ENCODE assay signal across 8 cellular contexts in genomic region chr18:31942301-31942998, GRCh38. TPM values are rescaled to one million over a fixed set of nuclear protein-coding genes. Genes with fewer than 3 reads are reported as not detected.
DNase-seq lines count a peak whose midpoint lies in the region; ATAC-seq and TF ChIP-seq lines count a peak whose summit lies in the region.

No MANE protein-coding gene starts in this region.

- peak overlapping the region; percentile 88 to 96 for H3K27ac ChIP-seq in right atrium auricular region
- H3K27ac ChIP-seq in psoas muscle = peak overlapping the region; percentile 91

- no peaks in the 10 kb centered on the region for H3K27me3 Mint-ChIP-seq in activated naive CD8-positive, alpha-beta T cell treated with anti-CD3 and anti-CD28 coated beads, Interleukin-2, amount 50 U/mL, for 24 hours

- H3K36me3 Mint-ChIP-seq in activated naive CD8-positive, alpha-beta T cell treated with anti-CD3 and anti-CD28 coated beads, Interleukin-2, amount 50 U/mL, for 24 hours (ENCODE audit: low read depth) = peaks cover 10% of the 10 kb centered on the region

- no peaks in the 10 kb centered on the region for H3K9me3 Mint-ChIP-seq in activated naive CD8-positive, alpha-beta T cell treated with anti-CD3 and anti-CD28 coated beads, Interleukin-2, amount 50 U/mL, for 24 hours

- ATAC-seq in GM18519 (IDR thresholded peaks at IDR 0.05; ENCODE audit: low FRiP score, unreplicated experiment) (peak; percentile 26), HG02981 (IDR thresholded peaks at IDR 0.05; ENCODE audit: unreplicated experiment) (peak; percentile 28), psoas muscle (peak; percentile 49 to 71 (median 50))
- peak; percentile 48 for ATAC-seq in activated naive CD8-positive, alpha-beta T cell treated with anti-CD3 and anti-CD28 coated beads, Interleukin-2, amount 50 U/mL, for 24 hours

- peaks cover 0 to 31% of the 10 kb centered on the region in 2 donors for H3K4me1 ChIP-seq in right atrium auricular region
- H3K4me1 ChIP-seq in psoas muscle = peaks cover 44% of the 10 kb centered on the region

- H3K27ac Mint-ChIP-seq in activated naive CD8-positive, alpha-beta T cell treated with anti-CD3 and anti-CD28 coated beads, Interleukin-2, amount 50 U/mL, for 24 hours = peak overlapping the region; percentile 99

- peak overlapping the region; percentile 99 for H3K4me3 Mint-ChIP-seq in activated naive CD8-positive, alpha-beta T cell treated with anti-CD3 and anti-CD28 coated beads, Interleukin-2, amount 50 U/mL, for 24 hours

- intact Hi-C loops in psoas muscle (cut with DNase I) = loop anchor here (5.0 to 10.0 kb wide), 2 partner anchors 150 to 152 kb away; partner anchors contain the start of gene RNF138 (in 2 of the 2)

- WGBS in psoas muscle, 3 donors = 0 to 1% (median 1%) methylated on average over 46 to 63 of the region's 63 CpGs

- H3K4me3 ChIP-seq in AG09309 (ENCODE audit: control insufficient read depth, low read depth, low read length) = peak overlapping the region; percentile 89
- H3K4me3 ChIP-seq in right atrium auricular region = peak overlapping the region; percentile 68 to 93
- peak overlapping the region; percentile 74 for H3K4me3 ChIP-seq in psoas muscle

- H3K27me3 ChIP-seq in right atrium auricular region = no peaks in the 10 kb centered on the region
- H3K27me3 ChIP-seq in psoas muscle (ENCODE audit: insufficient read depth in 3 of 3, low read length in 2 of 3) = no peaks in the 10 kb centered on the region

- TF ChIP-seq CTCF in AG09309 (IDR thresholded peaks at IDR 0.05; ENCODE audit: control insufficient read depth, insufficient read depth, low read depth, low read length, missing control alignments) (no peak), right atrium auricular region (IDR thresholded peaks at IDR 0.05) (no peak), psoas muscle (IDR thresholded peaks at IDR 0.05) (no peak)

- no peaks in the 10 kb centered on the region for H3K9me3 ChIP-seq in right atrium auricular region
- H3K9me3 ChIP-seq in psoas muscle = no peaks in the 10 kb centered on the region

- H3K36me3 ChIP-seq in right atrium auricular region (no peaks in the 10 kb centered on the region), psoas muscle (ENCODE audit: insufficient read depth in 1 of 2, low read depth in 1 of 2) (no peaks in the 10 kb centered on the region)

- H3K4me1 Mint-ChIP-seq in activated naive CD8-positive, alpha-beta T cell treated with anti-CD3 and anti-CD28 coated beads, Interleukin-2, amount 50 U/mL, for 24 hours = peaks cover 50% of the 10 kb centered on the region

- DNase-seq in AG09309 (ENCODE audit: low read depth) (no peak), NCI-H748 treated with DMSO at 0.1 percent for 48 hours (lab: John Stamatoyannopoulos, UW) (peak; percentile 25), right atrium auricular region (ENCODE audit: low spot score) (no peak), psoas muscle (peak; percentile 37 to 63), SHP77 treated with DMSO at 0.1 percent for 48 hours (lab: John Stamatoyannopoulos, UW) (no peak)
- peak; percentile 51 for DNase-seq in activated naive CD8-positive, alpha-beta T cell treated with anti-CD3 and anti-CD28 coated beads, Interleukin-2, amount 50 U/mL, for 24 hours

RNA-seq across cellular contexts. Expression of gene TRAPPC8, which starts 0.5 kb away (rescaled TPM):
- 10 to 100 TPM; 27.2 to 33.8 TPM for total RNA-seq in right atrium auricular region
- total RNA-seq in psoas muscle = 10 to 100 TPM; 29.7 to 36.8 (median 34.5) TPM
- 10 to 100 TPM; 17.1 to 30.5 (median 19.8) TPM for polyA plus RNA-seq in psoas muscle

Comparison
In these comparisons a context has a peak if more than half of its experiments do, and no peak if none do; other contexts are left out.
1. DNase-seq: peak in NCI-H748 treated with DMSO at 0.1 percent for 48 hours (single experiment), activated naive CD8-positive, alpha-beta T cell treated with anti-CD3 and anti-CD28 coated beads, Interleukin-2, amount 50 U/mL, for 24 hours (single experiment) and psoas muscle (2 of 2); none in AG09309 (single experiment), right atrium auricular region (single experiment) and SHP77 treated with DMSO at 0.1 percent for 48 hours (single experiment).
2. Peak in every context shown above with its lines, with median percentiles within 50 percentile points of each other: H3K4me3 ChIP-seq and ATAC-seq.